ENCODE assay signal across 16 cellular contexts in genomic region chr17:10196936-10197335, GRCh38. TPM values are rescaled to one million over a fixed set of nuclear protein-coding genes. Genes with fewer than 3 reads are reported as not detected.
DNase-seq lines count a peak whose midpoint lies in the region; ATAC-seq, FAIRE-seq and TF ChIP-seq lines count a peak whose summit lies in the region.
"Had no signal": no experiment of that assay in that cellular context is flagged by ENCODE, and none has a peak within 500 bp of the region (broad histone marks: within the 10 kb centered on the region; RNA-seq: fewer than 3 reads in every experiment).

No MANE protein-coding gene starts in this region.

- 54 to 76% methylated on average over 4 of the region's 4 CpGs for WGBS in pancreas, 2 donors

- peak overlapping the region; percentile 35 for H3K4me3 Mint-ChIP-seq in progenitor cell of endocrine pancreas (ENCODE audit: low read depth)
- H3K4me3 Mint-ChIP-seq: activated CD4-positive, alpha-beta T cell treated with anti-CD3 and anti-CD28 coated beads, Interleukin-2, amount 10 ng/mL, durations not matched to agents 7 days and 5 days had no signal

- no peak for ATAC-seq in pancreas

- H3K27ac ChIP-seq in pancreas = no peak overlapping the region
- H3K27ac ChIP-seq: SK-N-MC had no signal

- H3K9me3 ChIP-seq in NT2/D1 (ENCODE audit: insufficient read depth, low read length) (peaks cover 32% of the 10 kb centered on the region; the same call in 1 of the 2 replicates), pancreas (no peaks in the 10 kb centered on the region)
- H3K9me3 ChIP-seq: prostate gland had no signal

- peak overlapping the region; percentile 70 for H3K4me3 ChIP-seq in AG10803 (ENCODE audit: low read length)
- peak overlapping the region; percentile 86 for H3K4me3 ChIP-seq in NT2/D1 (ENCODE audit: insufficient read length, low read depth)
- H3K4me3 ChIP-seq in foreskin fibroblast (ENCODE audit: low read depth in 1 of 2, low read length in 2 of 2) = peak overlapping the region; percentile 56 to 61
- H3K4me3 ChIP-seq in pancreas = peak overlapping the region in 1 of 4 donors; percentile 53
- H3K4me3 ChIP-seq: SK-N-MC had no signal

- DNase-seq in AG10803 (ENCODE audit: low read depth) (no peak), NT2/D1 (ENCODE audit: low read depth, low spot score) (no peak), foreskin fibroblast (peak in 1 of 2 donors; percentile 8), progenitor cell of endocrine pancreas (ENCODE audit: low spot score, unreplicated experiment) (no peak), NCI-H1048 (lab: John Stamatoyannopoulos, UW) (no peak), NCI-H2196 (lab: John Stamatoyannopoulos, UW; ENCODE audit: unreplicated experiment) (no peak), pancreas (no peak), T-helper 1 cell (no peak)
- DNase-seq: activated CD4-positive, alpha-beta T cell treated with anti-CD3 and anti-CD28 coated beads, Interleukin-2, amount 10 ng/mL, durations not matched to agents 7 days and 5 days; central memory CD4-positive, alpha-beta T cell; DMS79; NCI-H2029; NK-92 treated with Interleukin-12 subunit alpha and Interleukin-12 subunit beta, amount 100 ng/mL, for 24 hours had no signal

- peaks cover 14% of the 10 kb centered on the region for H3K9me3 Mint-ChIP-seq in progenitor cell of endocrine pancreas (ENCODE audit: low read depth)

- FAIRE-seq in pancreas (lab: Jason Lieb, UNC) = no peak
- FAIRE-seq: GM12892 had no signal

- H3K27me3 ChIP-seq in NT2/D1 (ENCODE audit: insufficient read depth, insufficient read length) (peaks cover 17% of the 10 kb centered on the region), pancreas (no peaks in the 10 kb centered on the region)

- H3K4me1 Mint-ChIP-seq in progenitor cell of endocrine pancreas (ENCODE audit: low read depth) = peaks cover 8% of the 10 kb centered on the region

- H3K4me1 ChIP-seq in NT2/D1 (ENCODE audit: insufficient read depth, insufficient read length) = no peaks in the 10 kb centered on the region
- H3K4me1 ChIP-seq in pancreas = no peaks in the 10 kb centered on the region
- H3K4me1 ChIP-seq: prostate gland had no signal

- intact Hi-C loops in pancreas (cut with DNase I) = no loop called here

- H3K27me3 Mint-ChIP-seq in progenitor cell of endocrine pancreas = peaks cover 51% of the 10 kb centered on the region

- no peak overlapping the region for H3K9ac ChIP-seq in NT2/D1 (ENCODE audit: insufficient read length, low read depth)

- no peak for TF ChIP-seq CTCF in AG10803 (conservative IDR thresholded peaks at IDR 0.05; ENCODE audit: low read length)
- TF ChIP-seq CTCF in foreskin fibroblast (IDR thresholded peaks at IDR 0.05; ENCODE audit: low read depth, low read length) = no peak
- no peak for TF ChIP-seq CTCF in progenitor cell of endocrine pancreas (IDR thresholded peaks at IDR 0.05; ENCODE audit: unreplicated experiment)
- TF ChIP-seq CTCF in pancreas (IDR thresholded peaks at IDR 0.05) = no peak

- H3K36me3 Mint-ChIP-seq in progenitor cell of endocrine pancreas (ENCODE audit: insufficient read depth) = no peaks in the 10 kb centered on the region

- no peak overlapping the region for H3K27ac Mint-ChIP-seq in progenitor cell of endocrine pancreas
- H3K27ac Mint-ChIP-seq: activated CD4-positive, alpha-beta T cell treated with anti-CD3 and anti-CD28 coated beads, Interleukin-2, amount 10 ng/mL, durations not matched to agents 7 days and 5 days had no signal

- H3K36me3 ChIP-seq in NT2/D1 (ENCODE audit: insufficient read depth, insufficient read length, low read length) (peaks cover 10% of the 10 kb centered on the region), pancreas (no peaks in the 10 kb centered on the region)
- H3K36me3 ChIP-seq: prostate gland had no signal

RNA-seq across cellular contexts. Expression of gene GAS7, which starts 1.5 kb away (rescaled TPM):
- total RNA-seq in progenitor cell of endocrine pancreas (3.4 and 3.8 TPM in 2 replicates), pancreas (10 to 100 TPM in 3 of 6 donors, 1 to 10 TPM in 3; 2.0 to 22.9 (median 7.1) TPM)
- 1 to 10 TPM; 1.9 to 4.0 TPM for polyA plus RNA-seq in pancreas
